Comparison of ENCODE assay signal across 8 cellular contexts in the genomic region with DNA sequence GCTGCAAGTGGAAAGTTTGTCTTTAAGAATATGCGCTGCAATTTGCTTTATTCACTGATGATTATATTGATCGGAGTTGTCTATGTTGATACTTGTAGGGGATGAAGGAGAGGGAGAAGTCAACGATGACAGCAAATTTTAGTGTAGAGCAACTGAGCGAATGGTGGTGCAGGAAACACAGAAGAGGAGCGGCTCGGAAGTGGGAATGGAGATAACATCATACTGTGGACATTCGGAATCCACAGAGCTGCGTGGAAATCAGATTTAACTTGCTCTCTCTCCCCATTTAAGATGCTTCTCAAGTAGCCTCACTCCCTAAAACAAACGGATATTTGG. TPM values are rescaled to one million over a fixed set of nuclear protein-coding genes. Genes with fewer than 3 reads are reported as not detected.
DNase-seq lines count a peak whose midpoint lies in the region; ATAC-seq and TF ChIP-seq lines count a peak whose summit lies in the region.

No MANE protein-coding gene starts in this region.

- DNase-seq in right atrium auricular region (ENCODE audit: low spot score) (no peak), left cardiac atrium (no peak), brain microvascular endothelial cell (no peak), KBM-7 (no peak), HuH-7.5 (ENCODE audit: low spot score) (no peak), cerebellar nuclear complex (lab: John Stamatoyannopoulos, UW) (no peak)
- DNase-seq in central memory CD4-positive, alpha-beta T cell = no peak

- H3K4me3 ChIP-seq in right atrium auricular region (peak overlapping the region; percentile 81 to 86), brain microvascular endothelial cell (ENCODE audit: low read depth, low read length) (peak overlapping the region; percentile 79), mononuclear cell (ENCODE audit: low read length) (peak overlapping the region; percentile 81)

- in situ Hi-C loops in brain microvascular endothelial cell (cut with HindIII; ENCODE audit: low pct_ligation_motif_present, low sequenced_read_pairs) = no loop called here
- in situ Hi-C loops in KBM-7 (cut with MboI; ENCODE audit: low pct_unique_long_range_greater_than_20kb, low sequenced_read_pairs) = no loop called here

- H3K36me3 ChIP-seq in right atrium auricular region = peaks cover 8% of the 10 kb centered on the region
- H3K36me3 ChIP-seq in brain microvascular endothelial cell (replicated peaks) = peaks cover 9% of the 10 kb centered on the region

- H3K27me3 ChIP-seq in right atrium auricular region (no peaks in the 10 kb centered on the region), brain microvascular endothelial cell (replicated peaks) (no peaks in the 10 kb centered on the region), mononuclear cell (ENCODE audit: insufficient read depth, low read length) (no peaks in the 10 kb centered on the region)

- H3K9me3 ChIP-seq in right atrium auricular region (no peaks in the 10 kb centered on the region), mononuclear cell (ENCODE audit: low read depth, low read length) (no peaks in the 10 kb centered on the region)

- no peak for TF ChIP-seq CTCF in right atrium auricular region (IDR thresholded peaks at IDR 0.05)
- no peak for TF ChIP-seq CTCF in brain microvascular endothelial cell (IDR thresholded peaks at IDR 0.05; ENCODE audit: low read depth, low read length, missing control alignments)

- intact Hi-C loops in left cardiac atrium (cut with DNase I) = loop anchor here in 1 of 2 donors (1.0 to 2.0 kb wide), 2 partner anchors 24 to 52 kb away; partner anchors contain the start of genes C6orf52, PAK1IP1 and TMEM14C

- peak overlapping the region; percentile 84 to 85 for H3K27ac ChIP-seq in right atrium auricular region
- H3K27ac ChIP-seq in brain microvascular endothelial cell = no peak overlapping the region

- ATAC-seq in left cardiac atrium = no peak

- H3K4me1 ChIP-seq in right atrium auricular region (peaks cover 0 to 36% of the 10 kb centered on the region in 2 donors), mononuclear cell (ENCODE audit: insufficient read depth, low read length) (peaks cover 37% of the 10 kb centered on the region)

RNA-seq across cellular contexts. Expression of gene TMEM14B, which starts 0.7 kb away (rescaled TPM):
- 100 to 1,000 TPM in 1 of 2 donors, 10 to 100 TPM in 1; 93.5 to 100 TPM for total RNA-seq in right atrium auricular region
- total RNA-seq in left cardiac atrium = 100 to 1,000 TPM in 1 of 2 donors, 10 to 100 TPM in 1; 91.3 to 101 TPM
- total RNA-seq in mononuclear cell = 28.9 TPM

RNA-seq across cellular contexts. Expression of gene TMEM14C, which starts 24.0 kb away (rescaled TPM):
- 100 to 1,000 TPM; 123 to 133 TPM for total RNA-seq in right atrium auricular region
- 100 to 1,000 TPM; 103 to 108 TPM for total RNA-seq in left cardiac atrium
- total RNA-seq in mononuclear cell = 20.6 TPM

RNA-seq across cellular contexts. Expression of gene PAK1IP1, which starts 52.1 kb away (rescaled TPM):
- total RNA-seq in right atrium auricular region (10 to 100 TPM in 1 of 2 donors, 1 to 10 TPM in 1; 9.0 to 10.4 TPM), left cardiac atrium (10 to 100 TPM in 1 of 2 donors, 1 to 10 TPM in 1; 9.0 to 14.9 TPM), mononuclear cell (7.6 TPM)

RNA-seq across cellular contexts. Expression of gene C6orf52, which starts 52.5 kb away (rescaled TPM):
- total RNA-seq in right atrium auricular region = not detected
- total RNA-seq in left cardiac atrium = not detected
- not detected for total RNA-seq in mononuclear cell
